In genomic region chr1:51542158-51542953, GRCh38 we compare ENCODE assay signal across 1 cellular context.
TF ChIP-seq lines count a peak whose summit lies in the region.

No MANE protein-coding gene starts in this region.

TF ChIP-seq in K562, 482 proteins besides CTCF, POLR2A, EP300 and RAD21:
- 0 out of 2 replicates have a peak, but pooled peaks have one; percentile 23 for TF ChIP-seq POLR2H (tag; IDR thresholded peaks at IDR 0.05; ENCODE audit: low read depth)
- TF ChIP-seq KHSRP (IDR thresholded peaks at IDR 0.05) = no peak
- TF ChIP-seq CBFA2T3 (IDR thresholded peaks at IDR 0.05) = peak; percentile 37
- no peak for TF ChIP-seq SMAD4 (CRISPR knock-in tag; conservative IDR thresholded peaks at IDR 0.05)
- TF ChIP-seq, protein P1, sequence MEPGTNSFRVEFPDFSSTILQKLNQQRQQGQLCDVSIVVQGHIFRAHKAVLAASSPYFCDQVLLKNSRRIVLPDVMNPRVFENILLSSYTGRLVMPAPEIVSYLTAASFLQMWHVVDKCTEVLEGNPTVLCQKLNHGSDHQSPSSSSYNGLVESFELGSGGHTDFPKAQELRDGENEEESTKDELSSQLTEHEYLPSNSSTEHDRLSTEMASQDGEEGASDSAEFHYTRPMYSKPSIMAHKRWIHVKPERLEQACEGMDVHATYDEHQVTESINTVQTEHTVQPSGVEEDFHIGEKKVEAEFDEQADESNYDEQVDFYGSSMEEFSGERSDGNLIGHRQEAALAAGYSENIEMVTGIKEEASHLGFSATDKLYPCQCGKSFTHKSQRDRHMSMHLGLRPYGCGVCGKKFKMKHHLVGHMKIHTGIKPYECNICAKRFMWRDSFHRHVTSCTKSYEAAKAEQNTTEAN (CRISPR knock-in tag; IDR thresholded peaks at IDR 0.05) = no peak
- TF ChIP-seq, protein P2, sequence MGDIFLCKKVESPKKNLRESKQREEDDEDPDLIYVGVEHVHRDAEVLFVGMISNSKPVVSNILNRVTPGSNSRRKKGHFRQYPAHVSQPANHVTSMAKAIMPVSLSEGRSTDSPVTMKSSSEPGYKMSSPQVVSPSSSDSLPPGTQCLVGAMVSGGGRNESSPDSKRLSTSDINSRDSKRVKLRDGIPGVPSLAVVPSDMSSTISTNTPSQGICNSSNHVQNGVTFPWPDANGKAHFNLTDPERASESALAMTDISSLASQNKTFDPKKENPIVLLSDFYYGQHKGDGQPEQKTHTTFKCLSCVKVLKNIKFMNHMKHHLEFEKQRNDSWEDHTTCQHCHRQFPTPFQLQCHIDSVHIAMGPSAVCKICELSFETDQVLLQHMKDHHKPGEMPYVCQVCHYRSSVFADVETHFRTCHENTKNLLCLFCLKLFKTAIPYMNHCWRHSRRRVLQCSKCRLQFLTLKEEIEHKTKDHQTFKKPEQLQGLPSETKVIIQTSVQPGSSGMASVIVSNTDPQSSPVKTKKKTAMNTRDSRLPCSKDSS (IDR thresholded peaks at IDR 0.05; ENCODE audit: low read depth, partially characterized antibody) = no peak
- peak; percentile 28 for TF ChIP-seq MEIS2 (IDR thresholded peaks at IDR 0.05; ENCODE audit: partially characterized antibody)
- peak; percentile 52 for TF ChIP-seq EGR1 (conservative IDR thresholded peaks at IDR 0.05)
